In the genomic region with DNA sequence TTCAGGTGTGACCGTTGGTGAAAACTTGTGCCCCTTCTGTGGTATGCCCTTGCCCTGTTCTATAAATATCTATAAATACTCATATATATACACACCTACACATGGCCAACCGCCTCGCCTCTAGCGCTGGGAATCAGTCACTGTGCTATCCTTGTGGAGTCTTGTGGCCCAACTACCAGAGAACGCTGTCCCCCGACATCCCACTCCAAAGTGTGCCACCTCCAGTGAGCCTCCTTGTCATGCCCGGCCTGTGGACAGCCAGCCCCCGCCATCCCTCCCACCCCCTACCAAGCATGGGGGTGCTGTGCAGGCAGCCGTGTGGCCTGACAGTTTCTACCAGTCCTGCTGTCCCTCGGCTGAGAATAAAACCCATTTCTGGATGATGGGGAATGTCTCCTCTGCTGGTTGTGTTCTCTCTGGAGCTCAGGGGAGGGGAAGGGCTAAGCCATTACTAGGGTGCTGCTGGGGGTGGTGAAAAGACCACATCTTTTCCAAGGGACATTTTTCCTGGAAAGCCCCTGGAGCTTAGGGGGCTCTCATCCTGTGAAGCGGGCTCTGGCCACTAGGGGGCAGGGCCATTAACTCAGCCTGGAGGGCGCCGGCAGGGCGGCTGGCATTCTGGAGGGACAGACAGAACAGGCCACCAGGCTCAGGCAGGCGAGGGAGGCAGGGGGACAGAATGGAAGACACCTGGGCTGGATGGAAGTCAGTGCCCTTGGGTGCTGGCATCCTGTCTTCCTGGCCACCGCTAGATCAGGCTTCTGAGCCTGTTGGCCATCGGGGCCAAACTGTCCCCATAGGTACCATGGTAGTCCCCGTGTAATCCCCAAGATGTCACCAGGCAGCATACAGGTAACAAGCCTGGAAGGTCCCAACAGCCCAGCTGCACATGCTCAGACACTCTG, we compare ENCODE assay signal across 8 cellular contexts. TPM values are rescaled to one million over a fixed set of nuclear protein-coding genes. Genes with fewer than 3 reads are reported as not detected.
DNase-seq lines count a peak whose midpoint lies in the region; ATAC-seq and TF ChIP-seq lines count a peak whose summit lies in the region.

No MANE protein-coding gene starts in this region.

- no peak for DNase-seq in BJ (ENCODE audit: low read depth)
- DNase-seq in H7 = peak; percentile 97
- DNase-seq in RPMI8226 = peak; percentile 74
- peak; percentile 56 for DNase-seq in activated naive CD4-positive, alpha-beta T cell treated with anti-CD3 and anti-CD28 coated beads for 36 hours
- DNase-seq in cardiac muscle cell (ENCODE audit: low read depth in 1 of 2, low spot score in 1 of 2) = peak; percentile 59 to 88
- peak; percentile 73 for DNase-seq in retina

- no peaks in the 10 kb centered on the region for H3K27me3 ChIP-seq in BJ (ENCODE audit: control insufficient read depth, insufficient read depth, low read length)
- H3K27me3 ChIP-seq in H7 (ENCODE audit: control insufficient read depth, insufficient read depth, low read length) = no peaks in the 10 kb centered on the region
- no peaks in the 10 kb centered on the region for H3K27me3 ChIP-seq in cardiac muscle cell

- intact Hi-C loops in activated naive CD4-positive, alpha-beta T cell treated with anti-CD3 and anti-CD28 coated beads for 36 hours (cut with micrococcal nuclease) = loop anchor here (1.0 kb wide), 1 partner anchor 86 kb away; no protein-coding TSS in a partner anchor

- H3K27ac Mint-ChIP-seq in activated naive CD4-positive, alpha-beta T cell treated with anti-CD3 and anti-CD28 coated beads for 36 hours = no peak overlapping the region

- H3K27me3 Mint-ChIP-seq in activated naive CD4-positive, alpha-beta T cell treated with anti-CD3 and anti-CD28 coated beads for 36 hours (ENCODE audit: low read depth) = peaks cover 3% of the 10 kb centered on the region

- peak overlapping the region; percentile 47 for H3K27ac ChIP-seq in cardiac muscle cell

- ATAC-seq in GM18907 (IDR thresholded peaks at IDR 0.05; ENCODE audit: unreplicated experiment) = no peak
- ATAC-seq in GM19035 (IDR thresholded peaks at IDR 0.05; ENCODE audit: unreplicated experiment) = no peak

- H3K9me3 ChIP-seq in cardiac muscle cell (ENCODE audit: low read depth) = no peaks in the 10 kb centered on the region

- CTCF ChIA-PET in BJ (lab: Yijun Ruan, JAX) = interaction anchor here (0.7 to 3.9 kb wide), 16 partner anchors 9 to 156 kb away, joined by 3 to 24 read pairs (median 4); a partner anchor contains a TSS
- CTCF ChIA-PET in activated naive CD4-positive, alpha-beta T cell treated with anti-CD3 and anti-CD28 coated beads for 36 hours (lab: Charles Lee) = interaction anchor here (0.6 to 3.1 kb wide), 12 partner anchors 12 to 741 kb away, joined by 3 to 9 read pairs (median 4); a partner anchor contains a TSS

- no peaks in the 10 kb centered on the region for H3K4me1 ChIP-seq in cardiac muscle cell (ENCODE audit: low read depth)

- H3K36me3 ChIP-seq in BJ (ENCODE audit: control insufficient read depth, insufficient read depth, low read length) (peaks cover 36% of the 10 kb centered on the region), H7 (replicated peaks; ENCODE audit: control insufficient read depth, insufficient read depth, low read length) (peaks cover 13% of the 10 kb centered on the region), cardiac muscle cell (peaks cover 20% of the 10 kb centered on the region)

- H3K4me1 Mint-ChIP-seq in activated naive CD4-positive, alpha-beta T cell treated with anti-CD3 and anti-CD28 coated beads for 36 hours (ENCODE audit: low read depth) = peaks cover 4% of the 10 kb centered on the region

- TF ChIP-seq CTCF in BJ (IDR thresholded peaks at IDR 0.05; ENCODE audit: insufficient read depth, low read depth, low read length) = peak; percentile 94
- TF ChIP-seq CTCF in cardiac muscle cell (IDR thresholded peaks at IDR 0.05; ENCODE audit: low read depth, low read length) = peak; percentile 93

- no peaks in the 10 kb centered on the region for H3K9me3 Mint-ChIP-seq in activated naive CD4-positive, alpha-beta T cell treated with anti-CD3 and anti-CD28 coated beads for 36 hours

- H3K4me3 ChIP-seq in BJ (ENCODE audit: low read depth, low read length) = no peak overlapping the region
- H3K4me3 ChIP-seq in H7 (ENCODE audit: insufficient read depth, low read depth, low read length) = no peak overlapping the region
- no peak overlapping the region for H3K4me3 ChIP-seq in cardiac muscle cell

- peaks cover 7% of the 10 kb centered on the region for H3K36me3 Mint-ChIP-seq in activated naive CD4-positive, alpha-beta T cell treated with anti-CD3 and anti-CD28 coated beads for 36 hours (ENCODE audit: low read depth)

- POLR2A ChIA-PET in BJ (lab: Charles Lee) = no interaction called here

- no peak overlapping the region for H3K4me3 Mint-ChIP-seq in activated naive CD4-positive, alpha-beta T cell treated with anti-CD3 and anti-CD28 coated beads for 36 hours

RNA-seq across cellular contexts. Expression of a gene that starts 20.7 kb away (rescaled TPM):
- polyA plus RNA-seq in BJ (2011; rRNA removed) (86.6 and 91.1 TPM in 2 replicates), cardiac muscle cell (32.0 and 35.3 TPM in 2 replicates)
- polyA minus RNA-seq in BJ (2011; rRNA and poly(A)+ RNA removed) = 52.6 and 60.6 TPM in 2 replicates
- total RNA-seq in H7 (2014; rRNA removed; shearing (Covaris generic)) = 34.4 and 48.7 TPM in 2 replicates
- 10 to 100 TPM; 33.3 to 34.4 TPM for total RNA-seq in activated naive CD4-positive, alpha-beta T cell treated with anti-CD3 and anti-CD28 coated beads for 36 hours
- total RNA-seq in cardiac muscle cell = 95.3 and 96.4 TPM in 2 replicates

RNA-seq across cellular contexts. Expression of a gene that starts 21.0 kb away (rescaled TPM):
- 76.4 and 77.4 TPM in 2 replicates for polyA plus RNA-seq in BJ (2011; rRNA removed)
- polyA minus RNA-seq in BJ (2011; rRNA and poly(A)+ RNA removed) = 13.5 and 14.6 TPM in 2 replicates
- 36.3 and 53.3 TPM in 2 replicates for total RNA-seq in H7 (2014; rRNA removed; shearing (Covaris generic))
- total RNA-seq in activated naive CD4-positive, alpha-beta T cell treated with anti-CD3 and anti-CD28 coated beads for 36 hours = 10 to 100 TPM; 13.3 to 15.5 TPM
- total RNA-seq in cardiac muscle cell = 37.7 and 61.0 TPM in 2 replicates
- 58.2 and 82.6 TPM in 2 replicates for polyA plus RNA-seq in cardiac muscle cell

RNA-seq across cellular contexts. Expression of a gene that starts 51.9 kb away (rescaled TPM):
- polyA plus RNA-seq in BJ (2011; rRNA removed) (6.4 and 8.4 TPM in 2 replicates), cardiac muscle cell (24.3 and 47.2 TPM in 2 replicates)
- 15.1 and 23.2 TPM in 2 replicates for polyA minus RNA-seq in BJ (2011; rRNA and poly(A)+ RNA removed)
- 16.9 and 35.0 TPM in 2 replicates for total RNA-seq in H7 (2014; rRNA removed; shearing (Covaris generic))
- under 1 TPM; 0.07 to 0.77 TPM for total RNA-seq in activated naive CD4-positive, alpha-beta T cell treated with anti-CD3 and anti-CD28 coated beads for 36 hours
- total RNA-seq in cardiac muscle cell = 17.6 and 42.3 TPM in 2 replicates

Comparison
In these comparisons a context has a peak if more than half of its experiments do, and no peak if none do; other contexts are left out.
1. RNA of a gene that starts 51.9 kb away (total RNA-seq): 17.6 to 42.3 TPM in cardiac muscle cell and 16.9 to 35.0 TPM in H7; 0.07 to 0.77 TPM in activated naive CD4-positive, alpha-beta T cell treated with anti-CD3 and anti-CD28 coated beads for 36 hours; every median in the first group is over 10 times any median in the second.